2 cellular contexts compared by ENCODE assay signal in genomic region chr18:25329783-25330182, GRCh38.
A peak's percentile ranks its signal among the peaks of the same experiment; 100 is the strongest.
TF ChIP-seq lines count a peak whose summit lies in the region.

No MANE protein-coding gene starts in this region.

TF ChIP-seq in IMR-90, 13 proteins besides CTCF, POLR2A, EP300 and RAD21:
- TF ChIP-seq SMC3 (IDR thresholded peaks at IDR 0.05; ENCODE audit: low read depth, low read length), result no peak
- TF ChIP-seq, protein P1, sequence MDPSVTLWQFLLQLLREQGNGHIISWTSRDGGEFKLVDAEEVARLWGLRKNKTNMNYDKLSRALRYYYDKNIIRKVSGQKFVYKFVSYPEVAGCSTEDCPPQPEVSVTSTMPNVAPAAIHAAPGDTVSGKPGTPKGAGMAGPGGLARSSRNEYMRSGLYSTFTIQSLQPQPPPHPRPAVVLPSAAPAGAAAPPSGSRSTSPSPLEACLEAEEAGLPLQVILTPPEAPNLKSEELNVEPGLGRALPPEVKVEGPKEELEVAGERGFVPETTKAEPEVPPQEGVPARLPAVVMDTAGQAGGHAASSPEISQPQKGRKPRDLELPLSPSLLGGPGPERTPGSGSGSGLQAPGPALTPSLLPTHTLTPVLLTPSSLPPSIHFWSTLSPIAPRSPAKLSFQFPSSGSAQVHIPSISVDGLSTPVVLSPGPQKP (IDR thresholded peaks at IDR 0.05; ENCODE audit: borderline replicate concordance, low read depth, low read length), result no peak
- no peak for TF ChIP-seq MAFK (IDR thresholded peaks at IDR 0.05; ENCODE audit: low read depth, low read length)
- no peak for TF ChIP-seq USF2 (IDR thresholded peaks at IDR 0.05; ENCODE audit: low read depth, low read length)
- TF ChIP-seq BHLHE40 (IDR thresholded peaks at IDR 0.05; ENCODE audit: low read depth, low read length), result no peak
- TF ChIP-seq MAZ (IDR thresholded peaks at IDR 0.05; ENCODE audit: borderline replicate concordance, low read depth, low read length), result no peak
- TF ChIP-seq MXI1 (IDR thresholded peaks at IDR 0.05; ENCODE audit: borderline replicate concordance, low read depth, low read length), result no peak
- TF ChIP-seq RCOR1 (IDR thresholded peaks at IDR 0.05; ENCODE audit: insufficient replicate concordance, low read length), result no peak
- no peak for TF ChIP-seq NFE2L2 (IDR thresholded peaks at IDR 0.05; ENCODE audit: low read depth, low read length)
- no peak for TF ChIP-seq CHD1 (IDR thresholded peaks at IDR 0.05; ENCODE audit: low read depth, low read length)

TF ChIP-seq in H1, 55 proteins besides CTCF, POLR2A, EP300 and RAD21:
- no peak for TF ChIP-seq CHD1 (IDR thresholded peaks at IDR 0.05; ENCODE audit: low read depth, low read length)
- TF ChIP-seq, protein P2, sequence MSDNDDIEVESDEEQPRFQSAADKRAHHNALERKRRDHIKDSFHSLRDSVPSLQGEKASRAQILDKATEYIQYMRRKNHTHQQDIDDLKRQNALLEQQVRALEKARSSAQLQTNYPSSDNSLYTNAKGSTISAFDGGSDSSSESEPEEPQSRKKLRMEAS (IDR thresholded peaks at IDR 0.05), result 0 out of 2 replicates have a peak, but pooled peaks have one; percentile 11
- TF ChIP-seq SP1 (IDR thresholded peaks at IDR 0.05; ENCODE audit: low read depth, low read length), result peak; percentile 90
- TF ChIP-seq HDAC6 (IDR thresholded peaks at IDR 0.05; ENCODE audit: low read depth, low read length), result no peak
- TF ChIP-seq E2F6 (IDR thresholded peaks at IDR 0.05), result no peak
TF ChIP-seq in H1: peak in this region for 2.
